In the genomic region with DNA sequence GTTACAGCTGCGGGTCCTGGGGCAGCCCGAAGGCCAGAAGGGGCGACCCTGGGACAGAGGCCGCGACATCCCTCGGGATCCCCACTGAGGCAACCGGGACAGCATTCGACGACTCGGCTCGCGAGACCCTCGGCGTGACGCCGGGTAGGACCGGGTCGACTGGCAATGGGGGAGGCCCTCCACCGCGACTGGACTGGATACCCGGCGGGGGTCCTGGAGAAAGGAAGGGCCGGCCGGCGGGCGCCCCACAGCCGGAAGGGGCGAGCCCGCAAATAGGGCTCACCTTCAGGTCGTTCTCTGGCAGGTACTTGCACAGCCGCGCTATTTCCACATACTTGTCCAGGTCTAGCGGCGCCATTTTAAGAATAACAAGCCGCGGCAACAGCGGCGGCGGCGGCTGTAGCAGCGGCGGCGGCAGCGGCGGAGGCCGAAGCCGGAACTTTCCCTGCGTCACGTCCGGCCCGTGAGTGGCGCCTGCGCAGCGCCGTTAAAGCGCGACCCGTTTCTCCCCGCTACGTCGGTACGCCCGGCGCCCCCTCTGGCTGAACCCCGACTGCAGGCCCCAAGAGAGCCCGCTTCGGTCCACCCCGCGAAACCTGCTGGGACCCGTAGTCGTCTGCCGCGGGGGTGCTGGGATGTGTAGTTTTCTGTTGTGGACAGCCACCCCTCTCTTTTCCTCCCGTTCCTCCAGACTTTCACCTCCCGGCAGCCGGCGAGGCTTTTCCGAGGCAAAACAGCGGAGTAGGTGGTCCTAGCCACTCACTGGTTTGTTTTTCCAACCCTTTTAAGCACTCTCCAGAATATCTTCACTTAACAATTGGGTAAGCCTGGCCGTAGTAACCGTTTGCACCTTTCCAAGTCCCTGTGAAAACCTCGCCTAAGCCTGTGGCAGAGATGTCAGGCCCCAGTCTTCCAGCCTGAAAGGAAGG, we compare ENCODE assay signal across 1 cellular context.
TF ChIP-seq lines count a peak whose summit lies in the region.

A gene (minus strand): TSS at position 443 of the 929 bp plus-strand sequence. CDS start 85 bp downstream, at position 358.

TF ChIP-seq in HepG2, 621 proteins besides CTCF, POLR2A, EP300 and RAD21 (continued from another document and continues in another):
- TF ChIP-seq, protein P1, sequence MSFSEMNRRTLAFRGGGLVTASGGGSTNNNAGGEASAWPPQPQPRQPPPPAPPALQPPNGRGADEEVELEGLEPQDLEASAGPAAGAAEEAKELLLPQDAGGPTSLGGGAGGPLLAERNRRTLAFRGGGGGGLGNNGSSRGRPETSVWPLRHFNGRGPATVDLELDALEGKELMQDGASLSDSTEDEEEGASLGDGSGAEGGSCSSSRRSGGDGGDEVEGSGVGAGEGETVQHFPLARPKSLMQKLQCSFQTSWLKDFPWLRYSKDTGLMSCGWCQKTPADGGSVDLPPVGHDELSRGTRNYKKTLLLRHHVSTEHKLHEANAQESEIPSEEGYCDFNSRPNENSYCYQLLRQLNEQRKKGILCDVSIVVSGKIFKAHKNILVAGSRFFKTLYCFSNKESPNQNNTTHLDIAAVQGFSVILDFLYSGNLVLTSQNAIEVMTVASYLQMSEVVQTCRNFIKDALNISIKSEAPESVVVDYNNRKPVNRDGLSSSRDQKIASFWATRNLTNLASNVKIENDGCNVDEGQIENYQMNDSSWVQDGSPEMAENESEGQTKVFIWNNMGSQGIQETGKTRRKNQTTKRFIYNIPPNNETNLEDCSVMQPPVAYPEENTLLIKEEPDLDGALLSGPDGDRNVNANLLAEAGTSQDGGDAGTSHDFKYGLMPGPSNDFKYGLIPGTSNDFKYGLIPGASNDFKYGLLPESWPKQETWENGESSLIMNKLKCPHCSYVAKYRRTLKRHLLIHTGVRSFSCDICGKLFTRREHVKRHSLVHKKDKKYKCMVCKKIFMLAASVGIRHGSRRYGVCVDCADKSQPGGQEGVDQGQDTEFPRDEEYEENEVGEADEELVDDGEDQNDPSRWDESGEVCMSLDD (CRISPR knock-in tag; IDR thresholded peaks at IDR 0.05; ENCODE audit: borderline replicate concordance), result peak; percentile 99
- TF ChIP-seq ZSCAN9 (CRISPR knock-in tag; IDR thresholded peaks at IDR 0.05; ENCODE audit: borderline replicate concordance) (no peak), ZNF432 (CRISPR knock-in tag; IDR thresholded peaks at IDR 0.05; ENCODE audit: borderline replicate concordance) (no peak), ONECUT2 (CRISPR knock-in tag; IDR thresholded peaks at IDR 0.05) (no peak), KAT2B (IDR thresholded peaks at IDR 0.05; ENCODE audit: borderline replicate concordance, low read depth, low read length) (no peak), PHB2 (IDR thresholded peaks at IDR 0.05; ENCODE audit: partially characterized antibody) (no peak)
- TF ChIP-seq, protein P2, sequence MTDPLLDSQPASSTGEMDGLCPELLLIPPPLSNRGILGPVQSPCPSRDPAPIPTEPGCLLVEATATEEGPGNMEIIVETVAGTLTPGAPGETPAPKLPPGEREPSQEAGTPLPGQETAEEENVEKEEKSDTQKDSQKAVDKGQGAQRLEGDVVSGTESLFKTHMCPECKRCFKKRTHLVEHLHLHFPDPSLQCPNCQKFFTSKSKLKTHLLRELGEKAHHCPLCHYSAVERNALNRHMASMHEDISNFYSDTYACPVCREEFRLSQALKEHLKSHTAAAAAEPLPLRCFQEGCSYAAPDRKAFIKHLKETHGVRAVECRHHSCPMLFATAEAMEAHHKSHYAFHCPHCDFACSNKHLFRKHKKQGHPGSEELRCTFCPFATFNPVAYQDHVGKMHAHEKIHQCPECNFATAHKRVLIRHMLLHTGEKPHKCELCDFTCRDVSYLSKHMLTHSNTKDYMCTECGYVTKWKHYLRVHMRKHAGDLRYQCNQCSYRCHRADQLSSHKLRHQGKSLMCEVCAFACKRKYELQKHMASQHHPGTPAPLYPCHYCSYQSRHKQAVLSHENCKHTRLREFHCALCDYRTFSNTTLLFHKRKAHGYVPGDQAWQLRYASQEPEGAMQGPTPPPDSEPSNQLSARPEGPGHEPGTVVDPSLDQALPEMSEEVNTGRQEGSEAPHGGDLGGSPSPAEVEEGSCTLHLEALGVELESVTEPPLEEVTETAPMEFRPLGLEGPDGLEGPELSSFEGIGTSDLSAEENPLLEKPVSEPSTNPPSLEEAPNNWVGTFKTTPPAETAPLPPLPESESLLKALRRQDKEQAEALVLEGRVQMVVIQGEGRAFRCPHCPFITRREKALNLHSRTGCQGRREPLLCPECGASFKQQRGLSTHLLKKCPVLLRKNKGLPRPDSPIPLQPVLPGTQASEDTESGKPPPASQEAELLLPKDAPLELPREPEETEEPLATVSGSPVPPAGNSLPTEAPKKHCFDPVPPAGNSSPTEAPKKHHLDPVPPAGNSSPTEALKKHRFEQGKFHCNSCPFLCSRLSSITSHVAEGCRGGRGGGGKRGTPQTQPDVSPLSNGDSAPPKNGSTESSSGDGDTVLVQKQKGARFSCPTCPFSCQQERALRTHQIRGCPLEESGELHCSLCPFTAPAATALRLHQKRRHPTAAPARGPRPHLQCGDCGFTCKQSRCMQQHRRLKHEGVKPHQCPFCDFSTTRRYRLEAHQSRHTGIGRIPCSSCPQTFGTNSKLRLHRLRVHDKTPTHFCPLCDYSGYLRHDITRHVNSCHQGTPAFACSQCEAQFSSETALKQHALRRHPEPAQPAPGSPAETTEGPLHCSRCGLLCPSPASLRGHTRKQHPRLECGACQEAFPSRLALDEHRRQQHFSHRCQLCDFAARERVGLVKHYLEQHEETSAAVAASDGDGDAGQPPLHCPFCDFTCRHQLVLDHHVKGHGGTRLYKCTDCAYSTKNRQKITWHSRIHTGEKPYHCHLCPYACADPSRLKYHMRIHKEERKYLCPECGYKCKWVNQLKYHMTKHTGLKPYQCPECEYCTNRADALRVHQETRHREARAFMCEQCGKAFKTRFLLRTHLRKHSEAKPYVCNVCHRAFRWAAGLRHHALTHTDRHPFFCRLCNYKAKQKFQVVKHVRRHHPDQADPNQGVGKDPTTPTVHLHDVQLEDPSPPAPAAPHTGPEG (CRISPR knock-in tag; IDR thresholded peaks at IDR 0.05), result no peak; the same call in 1 of the 2 replicates
- TF ChIP-seq, protein P3, sequence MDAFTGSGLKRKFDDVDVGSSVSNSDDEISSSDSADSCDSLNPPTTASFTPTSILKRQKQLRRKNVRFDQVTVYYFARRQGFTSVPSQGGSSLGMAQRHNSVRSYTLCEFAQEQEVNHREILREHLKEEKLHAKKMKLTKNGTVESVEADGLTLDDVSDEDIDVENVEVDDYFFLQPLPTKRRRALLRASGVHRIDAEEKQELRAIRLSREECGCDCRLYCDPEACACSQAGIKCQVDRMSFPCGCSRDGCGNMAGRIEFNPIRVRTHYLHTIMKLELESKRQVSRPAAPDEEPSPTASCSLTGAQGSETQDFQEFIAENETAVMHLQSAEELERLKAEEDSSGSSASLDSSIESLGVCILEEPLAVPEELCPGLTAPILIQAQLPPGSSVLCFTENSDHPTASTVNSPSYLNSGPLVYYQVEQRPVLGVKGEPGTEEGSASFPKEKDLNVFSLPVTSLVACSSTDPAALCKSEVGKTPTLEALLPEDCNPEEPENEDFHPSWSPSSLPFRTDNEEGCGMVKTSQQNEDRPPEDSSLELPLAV (CRISPR knock-in tag; conservative IDR thresholded peaks at IDR 0.05; ENCODE audit: low read depth), result no peak
- TF ChIP-seq, protein P4, sequence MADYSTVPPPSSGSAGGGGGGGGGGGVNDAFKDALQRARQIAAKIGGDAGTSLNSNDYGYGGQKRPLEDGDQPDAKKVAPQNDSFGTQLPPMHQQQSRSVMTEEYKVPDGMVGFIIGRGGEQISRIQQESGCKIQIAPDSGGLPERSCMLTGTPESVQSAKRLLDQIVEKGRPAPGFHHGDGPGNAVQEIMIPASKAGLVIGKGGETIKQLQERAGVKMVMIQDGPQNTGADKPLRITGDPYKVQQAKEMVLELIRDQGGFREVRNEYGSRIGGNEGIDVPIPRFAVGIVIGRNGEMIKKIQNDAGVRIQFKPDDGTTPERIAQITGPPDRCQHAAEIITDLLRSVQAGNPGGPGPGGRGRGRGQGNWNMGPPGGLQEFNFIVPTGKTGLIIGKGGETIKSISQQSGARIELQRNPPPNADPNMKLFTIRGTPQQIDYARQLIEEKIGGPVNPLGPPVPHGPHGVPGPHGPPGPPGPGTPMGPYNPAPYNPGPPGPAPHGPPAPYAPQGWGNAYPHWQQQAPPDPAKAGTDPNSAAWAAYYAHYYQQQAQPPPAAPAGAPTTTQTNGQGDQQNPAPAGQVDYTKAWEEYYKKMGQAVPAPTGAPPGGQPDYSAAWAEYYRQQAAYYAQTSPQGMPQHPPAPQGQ (CRISPR knock-in tag; IDR thresholded peaks at IDR 0.05; ENCODE audit: borderline replicate concordance), result no peak
- TF ChIP-seq, protein P5, sequence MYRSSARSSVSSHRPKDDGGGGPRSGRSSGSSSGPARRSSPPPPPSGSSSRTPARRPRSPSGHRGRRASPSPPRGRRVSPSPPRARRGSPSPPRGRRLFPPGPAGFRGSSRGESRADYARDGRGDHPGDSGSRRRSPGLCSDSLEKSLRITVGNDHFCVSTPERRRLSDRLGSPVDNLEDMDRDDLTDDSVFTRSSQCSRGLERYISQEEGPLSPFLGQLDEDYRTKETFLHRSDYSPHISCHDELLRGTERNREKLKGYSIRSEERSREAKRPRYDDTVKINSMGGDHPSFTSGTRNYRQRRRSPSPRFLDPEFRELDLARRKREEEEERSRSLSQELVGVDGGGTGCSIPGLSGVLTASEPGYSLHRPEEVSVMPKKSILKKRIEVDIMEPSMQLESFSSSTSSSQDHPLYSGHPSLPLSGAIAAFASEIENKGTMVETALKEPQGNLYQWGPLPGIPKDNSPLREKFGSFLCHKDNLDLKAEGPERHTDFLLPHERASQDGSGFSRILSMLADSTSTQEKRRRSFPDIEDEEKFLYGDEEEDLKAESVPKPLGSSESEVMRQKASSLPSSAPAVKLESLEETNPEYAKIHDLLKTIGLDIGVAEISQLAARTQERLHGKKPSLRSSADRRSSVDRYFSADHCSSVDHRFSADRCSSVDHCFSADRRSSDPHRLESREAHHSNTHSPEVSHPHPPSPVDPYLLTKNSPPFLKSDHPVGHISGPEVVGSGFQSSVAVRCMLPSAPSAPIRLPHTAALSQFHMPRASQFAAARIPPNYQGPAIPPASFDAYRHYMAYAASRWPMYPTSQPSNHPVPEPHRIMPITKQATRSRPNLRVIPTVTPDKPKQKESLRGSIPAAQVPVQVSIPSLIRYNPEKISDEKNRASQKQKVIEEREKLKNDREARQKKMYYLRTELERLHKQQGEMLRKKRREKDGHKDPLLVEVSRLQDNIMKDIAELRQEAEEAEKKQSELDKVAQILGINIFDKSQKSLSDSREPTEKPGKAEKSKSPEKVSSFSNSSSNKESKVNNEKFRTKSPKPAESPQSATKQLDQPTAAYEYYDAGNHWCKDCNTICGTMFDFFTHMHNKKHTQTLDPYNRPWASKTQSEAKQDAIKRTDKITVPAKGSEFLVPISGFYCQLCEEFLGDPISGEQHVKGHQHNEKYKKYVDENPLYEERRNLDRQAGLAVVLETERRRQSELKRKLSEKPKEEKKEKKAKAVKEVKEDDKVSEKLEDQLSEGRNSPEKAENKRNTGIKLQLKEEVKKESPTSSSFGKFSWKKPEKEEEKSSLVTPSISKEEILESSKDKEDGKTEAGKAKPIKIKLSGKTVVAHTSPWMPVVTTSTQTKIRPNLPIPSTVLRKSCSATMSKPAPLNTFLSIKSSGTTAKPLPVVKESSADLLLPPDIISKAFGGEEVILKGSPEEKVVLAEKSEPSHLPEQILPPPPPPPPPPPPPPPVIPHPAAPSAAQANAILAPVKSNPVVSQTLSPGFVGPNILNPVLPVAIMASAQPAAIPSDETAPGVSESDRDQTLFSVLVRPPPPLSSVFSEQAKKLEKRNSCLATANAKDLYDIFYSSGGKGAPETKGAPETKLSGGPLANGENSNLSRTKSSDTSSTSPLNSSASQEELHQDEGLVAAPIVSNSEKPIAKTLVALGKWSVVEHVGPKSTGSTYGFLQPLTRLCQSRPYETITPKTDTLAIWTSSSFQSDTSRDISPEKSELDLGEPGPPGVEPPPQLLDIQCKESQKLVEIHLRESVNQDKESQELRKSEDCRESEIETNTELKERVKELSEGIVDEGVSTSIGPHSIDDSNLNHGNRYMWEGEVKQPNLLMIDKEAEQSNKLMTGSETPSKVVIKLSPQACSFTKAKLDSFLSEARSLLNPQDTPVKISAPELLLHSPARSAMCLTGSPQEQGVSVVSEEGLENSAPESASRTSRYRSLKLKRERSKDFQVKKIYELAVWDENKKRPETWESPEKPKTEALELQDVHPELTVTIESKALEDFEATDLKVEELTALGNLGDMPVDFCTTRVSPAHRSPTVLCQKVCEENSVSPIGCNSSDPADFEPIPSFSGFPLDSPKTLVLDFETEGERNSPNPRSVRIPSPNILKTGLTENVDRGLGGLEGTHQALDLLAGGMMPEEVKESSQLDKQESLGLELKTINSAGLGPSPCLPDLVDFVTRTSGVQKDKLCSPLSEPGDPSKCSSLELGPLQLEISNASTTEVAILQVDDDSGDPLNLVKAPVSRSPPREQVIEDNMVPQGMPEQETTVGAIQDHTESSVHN (CRISPR knock-in tag; IDR thresholded peaks at IDR 0.05), result no peak
- TF ChIP-seq, protein P6, sequence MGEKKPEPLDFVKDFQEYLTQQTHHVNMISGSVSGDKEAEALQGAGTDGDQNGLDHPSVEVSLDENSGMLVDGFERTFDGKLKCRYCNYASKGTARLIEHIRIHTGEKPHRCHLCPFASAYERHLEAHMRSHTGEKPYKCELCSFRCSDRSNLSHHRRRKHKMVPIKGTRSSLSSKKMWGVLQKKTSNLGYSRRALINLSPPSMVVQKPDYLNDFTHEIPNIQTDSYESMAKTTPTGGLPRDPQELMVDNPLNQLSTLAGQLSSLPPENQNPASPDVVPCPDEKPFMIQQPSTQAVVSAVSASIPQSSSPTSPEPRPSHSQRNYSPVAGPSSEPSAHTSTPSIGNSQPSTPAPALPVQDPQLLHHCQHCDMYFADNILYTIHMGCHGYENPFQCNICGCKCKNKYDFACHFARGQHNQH (CRISPR knock-in tag; IDR thresholded peaks at IDR 0.05), result peak; percentile 88
- TF ChIP-seq, protein P7, sequence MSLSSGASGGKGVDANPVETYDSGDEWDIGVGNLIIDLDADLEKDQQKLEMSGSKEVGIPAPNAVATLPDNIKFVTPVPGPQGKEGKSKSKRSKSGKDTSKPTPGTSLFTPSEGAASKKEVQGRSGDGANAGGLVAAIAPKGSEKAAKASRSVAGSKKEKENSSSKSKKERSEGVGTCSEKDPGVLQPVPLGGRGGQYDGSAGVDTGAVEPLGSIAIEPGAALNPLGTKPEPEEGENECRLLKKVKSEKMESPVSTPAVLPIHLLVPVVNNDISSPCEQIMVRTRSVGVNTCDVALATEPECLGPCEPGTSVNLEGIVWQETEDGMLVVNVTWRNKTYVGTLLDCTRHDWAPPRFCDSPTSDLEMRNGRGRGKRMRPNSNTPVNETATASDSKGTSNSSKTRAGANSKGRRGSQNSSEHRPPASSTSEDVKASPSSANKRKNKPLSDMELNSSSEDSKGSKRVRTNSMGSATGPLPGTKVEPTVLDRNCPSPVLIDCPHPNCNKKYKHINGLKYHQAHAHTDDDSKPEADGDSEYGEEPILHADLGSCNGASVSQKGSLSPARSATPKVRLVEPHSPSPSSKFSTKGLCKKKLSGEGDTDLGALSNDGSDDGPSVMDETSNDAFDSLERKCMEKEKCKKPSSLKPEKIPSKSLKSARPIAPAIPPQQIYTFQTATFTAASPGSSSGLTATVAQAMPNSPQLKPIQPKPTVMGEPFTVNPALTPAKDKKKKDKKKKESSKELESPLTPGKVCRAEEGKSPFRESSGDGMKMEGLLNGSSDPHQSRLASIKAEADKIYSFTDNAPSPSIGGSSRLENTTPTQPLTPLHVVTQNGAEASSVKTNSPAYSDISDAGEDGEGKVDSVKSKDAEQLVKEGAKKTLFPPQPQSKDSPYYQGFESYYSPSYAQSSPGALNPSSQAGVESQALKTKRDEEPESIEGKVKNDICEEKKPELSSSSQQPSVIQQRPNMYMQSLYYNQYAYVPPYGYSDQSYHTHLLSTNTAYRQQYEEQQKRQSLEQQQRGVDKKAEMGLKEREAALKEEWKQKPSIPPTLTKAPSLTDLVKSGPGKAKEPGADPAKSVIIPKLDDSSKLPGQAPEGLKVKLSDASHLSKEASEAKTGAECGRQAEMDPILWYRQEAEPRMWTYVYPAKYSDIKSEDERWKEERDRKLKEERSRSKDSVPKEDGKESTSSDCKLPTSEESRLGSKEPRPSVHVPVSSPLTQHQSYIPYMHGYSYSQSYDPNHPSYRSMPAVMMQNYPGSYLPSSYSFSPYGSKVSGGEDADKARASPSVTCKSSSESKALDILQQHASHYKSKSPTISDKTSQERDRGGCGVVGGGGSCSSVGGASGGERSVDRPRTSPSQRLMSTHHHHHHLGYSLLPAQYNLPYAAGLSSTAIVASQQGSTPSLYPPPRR (CRISPR knock-in tag; IDR thresholded peaks at IDR 0.05; ENCODE audit: borderline replicate concordance), result 0 out of 2 replicates have a peak, but pooled peaks have one; percentile 8
